Comparison of ENCODE assay signal across 24 cellular contexts in genomic region chr12:49831717-49832116, GRCh38. TPM values are rescaled to one million over a fixed set of nuclear protein-coding genes. Genes with fewer than 3 reads are reported as not detected.
A peak's percentile ranks its signal among the peaks of the same experiment; 100 is the strongest.
DNase-seq lines count a peak whose midpoint lies in the region; ATAC-seq, FAIRE-seq and TF ChIP-seq lines count a peak whose summit lies in the region.
"Had no signal": no experiment of that assay in that cellular context is flagged by ENCODE, and none has a peak within 500 bp of the region (broad histone marks: within the 10 kb centered on the region; RNA-seq: fewer than 3 reads in every experiment).

No MANE protein-coding gene starts in this region.

- TF ChIP-seq POLR2A in K562 (conservative IDR thresholded peaks at IDR 0.05) (no peak), tibial nerve (IDR thresholded peaks at IDR 0.05) (no peak)

- H3K4me3 ChIP-seq in K562 (no peak overlapping the region), tibial nerve (no peak overlapping the region)
- H3K4me3 ChIP-seq: A549, BLaER1 had no signal

- intact Hi-C loops in K562 (cut with micrococcal nuclease) = no loop called here

- TF ChIP-seq CTCF in K562 (IDR thresholded peaks at IDR 0.05 in 2 of 3, conservative IDR thresholded peaks at IDR 0.05 in 1 of 3; ENCODE audit: insufficient read depth in 2 of 3, low read depth in 1 of 3, low read length in 3 of 3) (no peak), type B pancreatic cell (conservative IDR thresholded peaks at IDR 0.05) (no peak), tibial nerve (IDR thresholded peaks at IDR 0.05) (no peak)

- peaks cover 23% of the 10 kb centered on the region for H3K27me3 Mint-ChIP-seq in activated naive CD4-positive, alpha-beta T cell treated with anti-CD3 and anti-CD28 coated beads, Interleukin-2, amount 10 ng/mL, durations not matched to agents 7 days and 5 days
- no peaks in the 10 kb centered on the region for H3K27me3 Mint-ChIP-seq in type B pancreatic cell
- H3K27me3 Mint-ChIP-seq in T-helper 17 cell = no peaks in the 10 kb centered on the region

- no TSS peak for BruUV-seq in K562 (replicated peaks; lab: Mats Ljungman, UMichigan)

- peaks cover 2% of the 10 kb centered on the region for H3K36me3 Mint-ChIP-seq in activated naive CD4-positive, alpha-beta T cell treated with anti-CD3 and anti-CD28 coated beads, Interleukin-2, amount 10 ng/mL, durations not matched to agents 7 days and 5 days
- H3K36me3 Mint-ChIP-seq in type B pancreatic cell (no peaks in the 10 kb centered on the region), T-helper 17 cell (ENCODE audit: low read depth) (peaks cover 3% of the 10 kb centered on the region)
- H3K36me3 Mint-ChIP-seq: CD4-positive, CD25-positive, alpha-beta regulatory T cell had no signal

- H3K4me1 ChIP-seq in K562 (replicated peaks in 1 of 2; ENCODE audit: control insufficient read depth in 2 of 2, insufficient read depth in 2 of 2, low read length in 2 of 2) (peaks cover 21 to 28% of the 10 kb centered on the region in 2 experiments), tibial nerve (peaks cover 0 to 18% (median 11%) of the 10 kb centered on the region in 4 donors)

- no peak overlapping the region for H3K4me2 ChIP-seq in K562 (ENCODE audit: insufficient read depth, low read length)
- H3K4me2 ChIP-seq: BLaER1 had no signal

- H3K9ac ChIP-seq in K562 (ENCODE audit: insufficient read depth in 1 of 2, low read depth in 2 of 2, low read length in 2 of 2) = no peak overlapping the region
- H3K9ac ChIP-seq: BLaER1 had no signal

- no peak overlapping the region for H2AFZ ChIP-seq in K562 (ENCODE audit: low read depth, low read length)

- H3K79me2 ChIP-seq in K562 (ENCODE audit: control insufficient read depth, insufficient read depth, low read length) = peaks cover 9% of the 10 kb centered on the region; the same call in 2 of the 3 replicates

- in situ Hi-C loops in K562 (cut with MboI) = no loop called here

- H3K36me3 ChIP-seq in K562 (ENCODE audit: control insufficient read depth, insufficient read depth, low read length) (no peaks in the 10 kb centered on the region), tibial nerve (no peaks in the 10 kb centered on the region)
- H3K36me3 ChIP-seq: BE2C, BLaER1 had no signal

- POLR2A ChIA-PET in K562 (lab: Yijun Ruan, JAX) = interaction anchor here (0.9 to 1.7 kb wide), 6 partner anchors 10 to 90 kb away, joined by 3 to 9 read pairs (median 3); partner anchors contain the start of genes BCDIN3D and TMBIM6

- H3K27ac Mint-ChIP-seq in activated naive CD4-positive, alpha-beta T cell treated with anti-CD3 and anti-CD28 coated beads, Interleukin-2, amount 10 ng/mL, durations not matched to agents 7 days and 5 days = peak overlapping the region; percentile 13
- H3K27ac Mint-ChIP-seq in type B pancreatic cell (no peak overlapping the region), T-helper 17 cell (no peak overlapping the region)
- H3K27ac Mint-ChIP-seq: CD14-positive monocyte; CD4-positive, CD25-positive, alpha-beta regulatory T cell; CD8-positive, alpha-beta T cell had no signal

- no peaks in the 10 kb centered on the region for H3K9me1 ChIP-seq in K562 (ENCODE audit: control insufficient read depth, insufficient read depth, low read length)

- WGBS in K562 (ENCODE audit: insufficient coverage, low coverage, missing lambda C conversion rate) = 68% methylated on average over 2 of the region's 2 CpGs
- 86 to 88% methylated on average over 2 of the region's 2 CpGs for WGBS in tibial nerve, 2 donors

- no peaks in the 10 kb centered on the region for H3K27me3 ChIP-seq in K562 (ENCODE audit: control insufficient read depth in 2 of 2, insufficient read depth in 2 of 2, low read length in 2 of 2)
- H3K27me3 ChIP-seq in tibial nerve = no peaks in the 10 kb centered on the region
- H3K27me3 ChIP-seq: BE2C, BLaER1 had no signal

- H3K9me3 ChIP-seq in K562 (replicated peaks; ENCODE audit: control insufficient read depth, insufficient read depth, low read depth, low read length) (no peaks in the 10 kb centered on the region), T-helper 17 cell (ENCODE audit: control insufficient read depth, low read length, poor library complexity, severe bottlenecking) (no peaks in the 10 kb centered on the region), tibial nerve (no peaks in the 10 kb centered on the region)
- H3K9me3 ChIP-seq: A549, BE2C, BLaER1, Caco-2 had no signal

- H3K4me3 Mint-ChIP-seq in activated naive CD4-positive, alpha-beta T cell treated with anti-CD3 and anti-CD28 coated beads, Interleukin-2, amount 10 ng/mL, durations not matched to agents 7 days and 5 days = no peak overlapping the region
- H3K4me3 Mint-ChIP-seq in type B pancreatic cell = no peak overlapping the region
- H3K4me3 Mint-ChIP-seq in T-helper 17 cell = no peak overlapping the region
- H3K4me3 Mint-ChIP-seq: CD14-positive monocyte; CD8-positive, alpha-beta T cell had no signal

- CTCF ChIA-PET in activated naive CD4-positive, alpha-beta T cell treated with anti-CD3 and anti-CD28 coated beads, Interleukin-2, amount 10 ng/mL, durations not matched to agents 7 days and 5 days (lab: Charles Lee) = interaction anchor here (0.8 to 1.1 kb wide), 4 partner anchors 9 to 166 kb away, joined by 3 to 6 read pairs (median 3); partner anchors contain the start of gene BCDIN3D
- CTCF ChIA-PET in K562 (lab: Yijun Ruan, JAX; ENCODE audit: low intra/inter-chr PET ratio) = no interaction called here

- ATAC-seq in K562 (no peak), T-helper 17 cell (no peak), GM21737 (IDR thresholded peaks at IDR 0.05; ENCODE audit: unreplicated experiment) (no peak)
- ATAC-seq: A549; CD8-positive, alpha-beta T cell had no signal

- H3K27ac ChIP-seq in K562 (ENCODE audit: extremely low read depth, low read depth, low read length) (no peak overlapping the region), tibial nerve (no peak overlapping the region)
- H3K27ac ChIP-seq: 22Rv1, BLaER1 had no signal

- peaks cover 18% of the 10 kb centered on the region for H3K4me1 Mint-ChIP-seq in activated naive CD4-positive, alpha-beta T cell treated with anti-CD3 and anti-CD28 coated beads, Interleukin-2, amount 10 ng/mL, durations not matched to agents 7 days and 5 days
- peaks cover 15% of the 10 kb centered on the region for H3K4me1 Mint-ChIP-seq in type B pancreatic cell (ENCODE audit: unreplicated experiment)
- H3K4me1 Mint-ChIP-seq in T-helper 17 cell = peaks cover 12% of the 10 kb centered on the region

- TF ChIP-seq RAD21 in K562 (CRISPR knock-in tag; conservative IDR thresholded peaks at IDR 0.05 in 1 of 2, IDR thresholded peaks at IDR 0.05 in 1 of 2) = no peak

- no peaks in the 10 kb centered on the region for H3K9me3 Mint-ChIP-seq in activated naive CD4-positive, alpha-beta T cell treated with anti-CD3 and anti-CD28 coated beads, Interleukin-2, amount 10 ng/mL, durations not matched to agents 7 days and 5 days
- no peaks in the 10 kb centered on the region for H3K9me3 Mint-ChIP-seq in type B pancreatic cell
- H3K9me3 Mint-ChIP-seq: CD14-positive monocyte; CD8-positive, alpha-beta T cell had no signal

- H4K20me1 ChIP-seq in K562 (replicated peaks; ENCODE audit: control insufficient read depth, insufficient read depth, low read length) = peaks cover 5% of the 10 kb centered on the region; the same call in 1 of the 2 replicates

- no peak for FAIRE-seq in K562 (lab: Jason Lieb, UNC)
- FAIRE-seq: A549, D721Med, G401.6, GM12891 had no signal

- DNase-seq in activated naive CD4-positive, alpha-beta T cell treated with anti-CD3 and anti-CD28 coated beads, Interleukin-2, amount 10 ng/mL, durations not matched to agents 7 days and 5 days = no peak
- DNase-seq in activated naive CD4-positive, alpha-beta T cell treated with anti-CD3 and anti-CD28 coated beads, Interleukin-2, amount 50 U/mL, for 16 hours = no peak
- DNase-seq in OCI-M1 (lab: John Stamatoyannopoulos, UW) (peak; percentile 19), K562 (ENCODE audit: extremely low read depth in 1 of 4, low spot score in 3 of 4) (no peak), type B pancreatic cell (ENCODE audit: extremely low spot score, unreplicated experiment) (peak; percentile 22), T-helper 17 cell (no peak), tibial nerve (ENCODE audit: low spot score in 2 of 2) (no peak)
- DNase-seq: ACHN; BE2C; C1 segment of cervical spinal cord; Caco-2; Calu3; CD4-positive, CD25-positive, alpha-beta regulatory T cell; CD8-positive, alpha-beta T cell; DMS79 treated with DMSO at 0.1 percent for 48 hours; GF-D8 had no signal

- TF ChIP-seq EP300 in K562 (IDR thresholded peaks at IDR 0.05; ENCODE audit: low read length) (no peak), tibial nerve (IDR thresholded peaks at IDR 0.05) (no peak)

RNA-seq across cellular contexts. Expression of gene NCKAP5L, which starts 3.5 kb away (rescaled TPM):
- 15.1 and 38.6 TPM in 2 replicates for total RNA-seq in K562 (2011; cell fraction: chromatin; rRNA removed; ENCODE audit: low replicate concordance)
- 21.6 and 25.2 TPM in 2 replicates for total RNA-seq in K562 (2011; cell fraction: nucleolus; rRNA removed)
- total RNA-seq in K562 (2011; cell fraction: nucleoplasm; rRNA removed) = 21.0 and 24.7 TPM in 2 replicates
- 7.3 and 9.4 TPM in 2 replicates for total RNA-seq in K562 (2014; rRNA removed)
- 1.4 and 2.1 TPM in 2 replicates for total RNA-seq in K562 (2014; rRNA removed; fragmentation: Illumina TruSeq; extraction: Trizol)
- total RNA-seq in K562 (2015; rRNA removed; fragmentation: Illumina TruSeq; extraction: Trizol) = 4.7 and 4.9 TPM in 2 replicates
- total RNA-seq in K562 (2021) = 13.4 and 14.4 TPM in 2 replicates
- 1.7 and 3.6 TPM in 2 replicates for polyA plus RNA-seq in K562 (2011; rRNA removed)
- polyA plus RNA-seq in K562 (2011; cell fraction: cytosol; rRNA removed) = 2.0 and 3.8 TPM in 2 replicates
- 7.3 and 13.2 TPM in 2 replicates for polyA plus RNA-seq in K562 (2011; cell fraction: nucleus; rRNA removed)
- 6.2 and 8.4 TPM in 2 replicates for polyA plus RNA-seq in K562 (2012)
- 3.7 and 7.7 TPM in 2 replicates for polyA plus RNA-seq in K562 (2014; fragmentation: Illumina TruSeq; extraction: Trizol)
- polyA plus RNA-seq in K562 (2014; fragmentation: Nextera tagmentation; extraction: Ambion mirVana) = under 1 TPM; 0.01 to 0.04 TPM
- 4.8 and 6.3 TPM in 2 replicates for polyA plus RNA-seq in K562 (2014; rRNA removed)
- polyA minus RNA-seq in K562 (2011; rRNA and poly(A)+ RNA removed) = 5.1 and 5.7 TPM in 2 replicates
- polyA minus RNA-seq in K562 (2011; cell fraction: cytosol; rRNA and poly(A)+ RNA removed) = 5.6 and 7.4 TPM in 2 replicates
- 8.1 and 10.1 TPM in 2 replicates for polyA minus RNA-seq in K562 (2011; cell fraction: nucleus; rRNA and poly(A)+ RNA removed)
- total RNA-seq in type B pancreatic cell (ENCODE audit: low replicate concordance) = 9.7 and 28.8 TPM in 2 replicates
- 1 to 10 TPM; 8.7 to 9.3 TPM for total RNA-seq in T-helper 17 cell
- 10 to 100 TPM; 36.1 to 70.2 (median 44.7) TPM for total RNA-seq in tibial nerve

RNA-seq across cellular contexts. Expression of gene BCDIN3D, which starts 11.2 kb away (rescaled TPM):
- total RNA-seq in K562 (2011; cell fraction: chromatin; rRNA removed; ENCODE audit: low replicate concordance) = 6.1 and 8.1 TPM in 2 replicates
- 10.5 and 11.7 TPM in 2 replicates for total RNA-seq in K562 (2011; cell fraction: nucleolus; rRNA removed)
- 9.2 and 11.8 TPM in 2 replicates for total RNA-seq in K562 (2011; cell fraction: nucleoplasm; rRNA removed)
- total RNA-seq in K562 (2014; rRNA removed) = 3.7 and 4.3 TPM in 2 replicates
- total RNA-seq in K562 (2014; rRNA removed; fragmentation: Illumina TruSeq; extraction: Trizol) = 4.4 and 4.6 TPM in 2 replicates
- 4.9 TPM in 2 replicates for total RNA-seq in K562 (2015; rRNA removed; fragmentation: Illumina TruSeq; extraction: Trizol)
- total RNA-seq in K562 (2021) = 5.1 and 5.6 TPM in 2 replicates
- polyA plus RNA-seq in K562 (2011; rRNA removed) = 3.7 and 5.6 TPM in 2 replicates
- polyA plus RNA-seq in K562 (2011; cell fraction: cytosol; rRNA removed) = 3.5 and 4.3 TPM in 2 replicates
- polyA plus RNA-seq in K562 (2011; cell fraction: nucleus; rRNA removed) = 2.3 and 3.5 TPM in 2 replicates
- polyA plus RNA-seq in K562 (2012) = 4.0 and 5.4 TPM in 2 replicates
- 5.1 and 5.9 TPM in 2 replicates for polyA plus RNA-seq in K562 (2014; fragmentation: Illumina TruSeq; extraction: Trizol)
- 1 to 10 TPM; 6.3 to 6.9 TPM for polyA plus RNA-seq in K562 (2014; fragmentation: Nextera tagmentation; extraction: Ambion mirVana)
- 5.2 and 5.8 TPM in 2 replicates for polyA plus RNA-seq in K562 (2014; rRNA removed)
- 4.7 and 5.3 TPM in 2 replicates for polyA minus RNA-seq in K562 (2011; rRNA and poly(A)+ RNA removed)
- 1.1 and 1.9 TPM in 2 replicates for polyA minus RNA-seq in K562 (2011; cell fraction: cytosol; rRNA and poly(A)+ RNA removed)
- 2.7 and 4.7 TPM in 2 replicates for polyA minus RNA-seq in K562 (2011; cell fraction: nucleus; rRNA and poly(A)+ RNA removed)
- 8.1 and 8.5 TPM in 2 replicates for total RNA-seq in type B pancreatic cell (ENCODE audit: low replicate concordance)
- 1 to 10 TPM; 3.6 to 4.9 TPM for total RNA-seq in T-helper 17 cell
- 1 to 10 TPM; 1.2 to 4.2 (median 2.5) TPM for total RNA-seq in tibial nerve

Comparison
In these comparisons a context has a peak if more than half of its experiments do, and no peak if none do; other contexts are left out.
1. DNase-seq: peak in OCI-M1 (single experiment) and type B pancreatic cell (single experiment); none in activated naive CD4-positive, alpha-beta T cell treated with anti-CD3 and anti-CD28 coated beads, Interleukin-2, amount 10 ng/mL, durations not matched to agents 7 days and 5 days (single experiment), activated naive CD4-positive, alpha-beta T cell treated with anti-CD3 and anti-CD28 coated beads, Interleukin-2, amount 50 U/mL, for 16 hours (single experiment), K562 (0 of 4), T-helper 17 cell (0 of 3) and tibial nerve (0 of 2).